9 cellular contexts compared by ENCODE assay signal in the genomic region with DNA sequence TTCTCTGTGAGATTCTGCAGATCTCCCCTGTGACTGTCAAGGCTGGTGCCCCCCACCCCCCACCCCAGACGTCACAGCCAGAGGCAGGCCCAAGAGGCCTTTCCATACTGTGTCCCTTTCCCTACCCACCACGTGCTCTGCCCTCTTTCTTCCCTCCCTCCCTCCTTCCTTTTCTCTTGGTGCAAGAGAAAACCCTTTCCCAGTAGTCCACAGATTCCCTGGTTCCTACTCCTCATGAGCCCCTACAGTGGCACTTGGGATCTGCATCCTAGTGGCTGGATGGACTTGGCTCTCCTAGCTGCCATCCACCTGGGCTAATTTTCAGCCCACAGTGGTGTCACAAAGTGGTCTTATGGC. TPM values are rescaled to one million over a fixed set of nuclear protein-coding genes. Genes with fewer than 3 reads are reported as not detected.
DNase-seq lines count a peak whose midpoint lies in the region; ATAC-seq, FAIRE-seq and TF ChIP-seq lines count a peak whose summit lies in the region.
"Had no signal": no experiment of that assay in that cellular context is flagged by ENCODE, and none has a peak within 500 bp of the region (broad histone marks: within the 10 kb centered on the region; RNA-seq: fewer than 3 reads in every experiment).

No MANE protein-coding gene starts in this region.

- peaks cover 83% of the 10 kb centered on the region for H3K4me1 ChIP-seq in GM12878 (ENCODE audit: control insufficient read depth, insufficient read depth, low read length)

- H4K20me1 ChIP-seq in GM12878 (ENCODE audit: control insufficient read depth, insufficient read depth), result no peaks in the 10 kb centered on the region

- H3K79me2 ChIP-seq in GM12878 (ENCODE audit: control insufficient read depth, insufficient read depth, low read length), result peaks cover 93% of the 10 kb centered on the region

- H3K4me1 Mint-ChIP-seq in IgD-negative memory B cell (peaks cover 47 to 85% (median 69%) of the 10 kb centered on the region in 3 donors), nephron progenitor cell (peaks cover 68% of the 10 kb centered on the region)

- TF ChIP-seq CTCF in GM12878 (IDR thresholded peaks at IDR 0.05 in 2 of 3, conservative IDR thresholded peaks at IDR 0.05 in 1 of 3; ENCODE audit: control insufficient read depth in 2 of 3, extremely low read depth in 1 of 3, insufficient read depth in 1 of 3, low read depth in 3 of 3, low read length in 3 of 3), result no peak
- TF ChIP-seq CTCF in nephron progenitor cell (IDR thresholded peaks at IDR 0.05), result no peak

- DNase-seq in COR-L47 (lab: John Stamatoyannopoulos, UW), result peak; percentile 84
- DNase-seq in GM12878 (ENCODE audit: low read depth, low spot score), result no peak
- no peak for DNase-seq in nephron progenitor cell

- no TSS peak for BruUV-seq in GM12878 (replicated peaks; lab: Mats Ljungman, UMichigan)

- H3K27ac Mint-ChIP-seq in IgD-negative memory B cell (peak overlapping the region; percentile 83 to 96 (median 93)), nephron progenitor cell (peak overlapping the region; percentile 69)

- CTCF ChIA-PET in GM12878 (lab: Yijun Ruan, JAX), result interaction anchor here (0.7 to 1.5 kb wide), 3 partner anchors 73 to 161 kb away, joined by 3 to 7 read pairs (median 3); no protein-coding TSS in a partner anchor

- SMC1A ChIA-PET in GM12878 (lab: Charles Lee; ENCODE audit: uncharacterized antibody, unreplicated experiment), result interaction anchor here (1.4 to 2.9 kb wide), 6 partner anchors 9 to 147 kb away, joined by 6 to 16 read pairs (median 6); no protein-coding TSS in a partner anchor

- no peak for TF ChIP-seq RAD21 in GM12878 (IDR thresholded peaks at IDR 0.05; ENCODE audit: insufficient read depth, low read depth, low read length)

- RAD21 ChIA-PET in GM12878 (lab: Charles Lee; ENCODE audit: unreplicated experiment), result interaction anchor here (0.7 to 2.8 kb wide), 2 partner anchors 8 to 15 kb away, joined by 3 to 17 read pairs; no protein-coding TSS in a partner anchor

- intact Hi-C loops in GM12878 (cut with micrococcal nuclease; ENCODE audit: unreplicated experiment), result no loop called here

- 0% methylated on average over 2 of the region's 2 CpGs for WGBS in GM12878 (ENCODE audit: insufficient coverage, insufficient replicate concordance, low lambda C conversion rate, missing lambda C conversion rate)

- H3K27me3 Mint-ChIP-seq in IgD-negative memory B cell (no peaks in the 10 kb centered on the region), nephron progenitor cell (ENCODE audit: low read depth, poor library complexity) (no peaks in the 10 kb centered on the region)

- peak overlapping the region; percentile 21; the same call in 1 of the 2 replicates for H3K9ac ChIP-seq in GM12878 (ENCODE audit: control insufficient read depth, insufficient read depth, low read length)

- peak overlapping the region; percentile 84 for H3K4me2 ChIP-seq in GM12878 (ENCODE audit: control insufficient read depth, insufficient read depth)

- H3K4me3 Mint-ChIP-seq in IgD-negative memory B cell, result peak overlapping the region; percentile 60 to 86 (median 78)
- no peak overlapping the region for H3K4me3 Mint-ChIP-seq in nephron progenitor cell
- H3K4me3 Mint-ChIP-seq: neural crest cell had no signal

- FAIRE-seq in GM12878 (lab: Jason Lieb, UNC), result no peak

- H3K27ac ChIP-seq in GM12878 (ENCODE audit: control insufficient read depth, insufficient read depth), result peak overlapping the region; percentile 85
- H3K27ac ChIP-seq: VCaP had no signal

- no peak for TF ChIP-seq POLR2A in GM12878 (IDR thresholded peaks at IDR 0.05; ENCODE audit: low read depth, low read length)

- no peak overlapping the region for H2AFZ ChIP-seq in GM12878 (ENCODE audit: control insufficient read depth, low read depth, low read length)

- peaks cover 18 to 19% of the 10 kb centered on the region in 2 experiments for H3K36me3 ChIP-seq in GM12878 (ENCODE audit: control insufficient read depth in 2 of 2, insufficient read depth in 2 of 2, low read length in 1 of 2)

- no peaks in the 10 kb centered on the region for H3K27me3 ChIP-seq in GM12878 (replicated peaks in 1 of 2; ENCODE audit: control insufficient read depth in 2 of 2, insufficient read depth in 2 of 2, low read length in 1 of 2)

- H3K36me3 Mint-ChIP-seq in IgD-negative memory B cell (peaks cover 12% of the 10 kb centered on the region), nephron progenitor cell (ENCODE audit: low read depth) (no peaks in the 10 kb centered on the region)

- no peak for TF ChIP-seq EP300 in GM12878 (IDR thresholded peaks at IDR 0.05; ENCODE audit: borderline replicate concordance in 1 of 2, control insufficient read depth in 1 of 2, low read depth in 2 of 2, low read length in 2 of 2)

- in situ Hi-C loops in GM12878 (cut with MboI), result no loop called here

- POLR2A ChIA-PET in GM12878 (lab: Charles Lee), result interaction anchor here (1.1 kb wide), 1 partner anchor 8 kb away, joined by 3 read pairs; no protein-coding TSS in a partner anchor

- H3K9me3 Mint-ChIP-seq in IgD-negative memory B cell (no peaks in the 10 kb centered on the region), nephron progenitor cell (no peaks in the 10 kb centered on the region)
- H3K9me3 Mint-ChIP-seq: neural crest cell had no signal

- ATAC-seq in GM12878, result no peak
- ATAC-seq in HG02623 (IDR thresholded peaks at IDR 0.05; ENCODE audit: unreplicated experiment), result no peak
- ATAC-seq in HG02973 (IDR thresholded peaks at IDR 0.05; ENCODE audit: unreplicated experiment), result no peak
- no peak for ATAC-seq in GM19452 (IDR thresholded peaks at IDR 0.05; ENCODE audit: unreplicated experiment)

- 0 out of 2 replicates have a peak overlapping the region, but pooled peaks have one; percentile 61 for H3K4me3 ChIP-seq in GM12878

- H3K9me3 ChIP-seq in GM12878 (replicated peaks; ENCODE audit: control insufficient read depth, insufficient read depth, low read length), result no peaks in the 10 kb centered on the region

TF ChIP-seq in GM12878, 131 proteins besides CTCF, POLR2A, EP300 and RAD21:
- TF ChIP-seq POLR2AphosphoS2 (IDR thresholded peaks at IDR 0.05; ENCODE audit: low read depth, low read length) (no peak), SP1 (IDR thresholded peaks at IDR 0.05; ENCODE audit: low read depth, low read length) (no peak), IRF4 (IDR thresholded peaks at IDR 0.05; ENCODE audit: low read depth, low read length) (0 out of 2 replicates have a peak, but pooled peaks have one; percentile 3), BACH1 (IDR thresholded peaks at IDR 0.05; ENCODE audit: borderline replicate concordance) (no peak), PAX8 (IDR thresholded peaks at IDR 0.05) (no peak), YBX1 (IDR thresholded peaks at IDR 0.05) (no peak)

RNA-seq across cellular contexts. Expression of a gene that starts 35.1 kb away (rescaled TPM):
- polyA plus RNA-seq in IgD-negative memory B cell (81.4 TPM), GM12878 (2011; rRNA removed) (71.9 and 72.0 TPM in 2 replicates), GM12878 (2014; fragmentation: Illumina TruSeq; extraction: Trizol) (42.3 and 48.2 TPM in 2 replicates), GM12878 (2014; fragmentation: Nextera tagmentation; extraction: Ambion mirVana) (10 to 100 TPM; 31.1 to 63.1 TPM), GM12878 (2014; rRNA removed) (51.0 and 52.4 TPM in 2 replicates), GM12878 (2016; fragmentation: Nextera tagmentation; extraction: Ambion mirVana) (10 to 100 TPM; 20.3 to 24.4 TPM)
- total RNA-seq in GM12878 (2013; cell fraction: nucleolus; rRNA removed), result 47.3 and 48.6 TPM in 2 replicates
- total RNA-seq in GM12878 (2014; rRNA removed) (49.3 and 51.8 TPM in 2 replicates), GM12878 (2014; rRNA removed; fragmentation: Illumina TruSeq; extraction: Trizol) (64.7 and 65.1 TPM in 2 replicates), GM12878 (2021) (109 and 112 TPM in 2 replicates)
- polyA plus RNA-seq in GM12878 (2011; ENCODE audit: low read depth), result 21.1 TPM
- polyA plus RNA-seq in GM12878 (2011; cell fraction: cytosol; rRNA removed), result 40.2 and 46.9 TPM in 2 replicates
- 35.3 and 41.2 TPM in 2 replicates for polyA plus RNA-seq in GM12878 (2011; cell fraction: nucleus; rRNA removed)
- polyA plus RNA-seq in GM12878 (2012), result 50.2 and 70.7 TPM in 2 replicates
- polyA minus RNA-seq in GM12878 (2011; rRNA and poly(A)+ RNA removed), result 55.7 and 58.5 TPM in 2 replicates
- polyA minus RNA-seq in GM12878 (2011; cell fraction: cytosol; rRNA and poly(A)+ RNA removed), result 23.3 and 37.1 TPM in 2 replicates
- polyA minus RNA-seq in GM12878 (2011; cell fraction: nucleus; rRNA and poly(A)+ RNA removed), result 10.3 and 17.7 TPM in 2 replicates
